Comparison of ENCODE assay signal across 2 cellular contexts in genomic region chr20:50569864-50570836, GRCh38.
A peak's percentile ranks its signal among the peaks of the same experiment; 100 is the strongest.
TF ChIP-seq lines count a peak whose summit lies in the region.

No MANE protein-coding gene starts in this region.

TF ChIP-seq in SK-N-SH, 30 proteins besides CTCF, POLR2A, EP300 and RAD21:
- TF ChIP-seq GATA2 (CRISPR knock-in tag; IDR thresholded peaks at IDR 0.05) (no peak), SMC3 (IDR thresholded peaks at IDR 0.05; ENCODE audit: low read depth, low read length) (peak; percentile 16; the same call in 1 of the 2 replicates)

TF ChIP-seq in H1, 55 proteins besides CTCF, POLR2A, EP300 and RAD21:
- TF ChIP-seq JUND (IDR thresholded peaks at IDR 0.05; ENCODE audit: low read length) = no peak
- TF ChIP-seq SP1 (IDR thresholded peaks at IDR 0.05; ENCODE audit: low read depth, low read length) = no peak
- TF ChIP-seq SUZ12 (IDR thresholded peaks at IDR 0.05; ENCODE audit: low read length) = no peak
- peak; percentile 56; the same call in 1 of the 2 replicates for TF ChIP-seq BACH1 (IDR thresholded peaks at IDR 0.05; ENCODE audit: low read length)
- no peak for TF ChIP-seq GABPA (IDR thresholded peaks at IDR 0.05; ENCODE audit: borderline replicate concordance, insufficient read depth, low read length)
- TF ChIP-seq MAFK (IDR thresholded peaks at IDR 0.05; ENCODE audit: low read depth, low read length) = peak; percentile 33; the same call in 1 of the 2 replicates
